ENCODE assay signal across 7 cellular contexts in the genomic region with DNA sequence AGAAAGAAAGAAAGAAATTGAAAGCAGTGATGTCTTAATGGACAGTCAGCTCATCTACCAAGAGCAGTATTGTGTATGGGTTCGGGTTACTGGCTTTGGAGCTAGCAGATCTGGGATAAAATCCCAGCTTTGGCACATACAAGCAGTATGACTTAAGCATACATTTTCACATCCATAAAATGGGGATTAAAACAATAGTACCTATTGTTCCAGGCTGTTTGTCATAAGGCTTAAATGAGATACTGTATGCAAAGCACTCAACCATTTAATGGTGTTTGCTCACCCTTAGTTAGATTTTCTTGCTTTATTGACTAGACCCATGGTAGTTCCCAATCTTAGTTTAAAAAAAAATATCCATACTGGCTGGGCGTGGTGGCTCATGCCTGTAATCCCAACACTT.
"Had no signal": no experiment of that assay in that cellular context is flagged by ENCODE, and none has a peak within 500 bp of the region (broad histone marks: within the 10 kb centered on the region; RNA-seq: fewer than 3 reads in every experiment).

No MANE protein-coding gene starts in this region.

- DNase-seq: IMR-90, KBM-7, KG1 had no signal

- ATAC-seq: HepG2, K562 had no signal

- H3K4me3 ChIP-seq: K562 had no signal

- H3K27ac ChIP-seq: HL-60, KMS-11 had no signal
